Comparison of ENCODE assay signal across 23 cellular contexts in the genomic region with DNA sequence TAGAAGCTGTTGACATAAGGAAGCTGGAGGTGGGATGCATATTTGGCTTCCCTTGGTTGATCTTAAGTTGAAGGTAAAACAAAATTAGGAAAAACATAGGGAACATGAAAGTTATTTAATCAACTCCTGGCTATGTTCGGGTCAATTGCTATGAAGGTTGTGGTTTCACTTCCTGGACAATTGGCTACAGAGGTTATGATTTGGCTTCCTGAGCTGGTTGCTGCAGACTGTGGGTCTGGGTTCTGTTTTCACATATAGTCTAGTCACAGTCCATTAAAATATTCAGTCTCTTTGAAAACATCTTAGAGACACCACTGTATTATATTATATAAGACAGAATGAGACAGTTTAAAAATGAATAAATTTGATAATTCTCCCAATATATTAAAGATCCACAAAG.
DNase-seq lines count a peak whose midpoint lies in the region; TF ChIP-seq lines count a peak whose summit lies in the region.
"Had no signal": no experiment of that assay in that cellular context is flagged by ENCODE, and none has a peak within 500 bp of the region (broad histone marks: within the 10 kb centered on the region; RNA-seq: fewer than 3 reads in every experiment).

No MANE protein-coding gene starts in this region.

- H3K9me3 ChIP-seq in mammary epithelial cell (replicated peaks; ENCODE audit: insufficient read depth, low read length), result no peaks in the 10 kb centered on the region
- H3K9me3 ChIP-seq in breast epithelium, result no peaks in the 10 kb centered on the region
- H3K9me3 ChIP-seq in Loucy (ENCODE audit: insufficient read depth, low read depth, low read length), result no peaks in the 10 kb centered on the region
- H3K9me3 ChIP-seq: Caco-2, MG63, SK-N-SH had no signal

- BruUV-seq in mammary epithelial cell (replicated peaks; lab: Mats Ljungman, UMichigan), result no TSS peak

- H3K9me2 ChIP-seq in Loucy (replicated peaks; ENCODE audit: low read depth, low read length), result no peaks in the 10 kb centered on the region

- H3K4me1 ChIP-seq in mammary epithelial cell (ENCODE audit: insufficient read depth, low read length) (no peaks in the 10 kb centered on the region), breast epithelium (no peaks in the 10 kb centered on the region), Loucy (ENCODE audit: insufficient read depth, low read length, poor library complexity, severe bottlenecking) (peaks cover 9% of the 10 kb centered on the region)
- H3K4me1 ChIP-seq: Caco-2 had no signal

- H3K9ac ChIP-seq in mammary epithelial cell (ENCODE audit: insufficient read depth, low read length) (no peak overlapping the region), Loucy (ENCODE audit: low read depth, low read length, poor library complexity, severe bottlenecking) (no peak overlapping the region)
- H3K9ac ChIP-seq: SK-N-SH had no signal

- DNase-seq in mammary epithelial cell (no peak), breast epithelium (ENCODE audit: low spot score in 2 of 2) (no peak), RPMI8226 (peak; percentile 4), NCI-H526 treated with DMSO at 0.1 percent for 48 hours (lab: John Stamatoyannopoulos, UW) (no peak), COLO829 (ENCODE audit: low spot score) (no peak), NCI-H1417 (lab: John Stamatoyannopoulos, UW) (no peak)
- DNase-seq: C1 segment of cervical spinal cord; Caco-2; CD4-positive, alpha-beta memory T cell; DMS 273 treated with DMSO at 0.1 percent for 48 hours; MG63; NCI-H1092; NCI-H1436; NCI-H187; NCI-H2081 treated with DMSO at 0.1 percent for 48 hours; NCI-H2171; NCI-H345; NCI-H510A treated with DMSO at 0.1 percent for 48 hours; NCI-H748 treated with DMSO at 0.1 percent for 48 hours; SK-N-SH; T-helper 17 cell had no signal

- no peaks in the 10 kb centered on the region for H3K36me3 ChIP-seq in mammary epithelial cell (ENCODE audit: insufficient read depth, low read length)
- no peaks in the 10 kb centered on the region for H3K36me3 ChIP-seq in breast epithelium
- no peaks in the 10 kb centered on the region for H3K36me3 ChIP-seq in Loucy (ENCODE audit: insufficient read depth, low read length)
- H3K36me3 ChIP-seq: MG63 had no signal

- dilution Hi-C loops in mammary epithelial cell (cut with HindIII; ENCODE audit: low sequenced_read_pairs), result no loop called here

- no peak overlapping the region for H3K4me3 ChIP-seq in mammary epithelial cell (replicated peaks in 1 of 3; ENCODE audit: insufficient read depth in 1 of 3, low read depth in 2 of 3, low read length in 3 of 3)
- no peak overlapping the region for H3K4me3 ChIP-seq in breast epithelium
- no peak overlapping the region for H3K4me3 ChIP-seq in Loucy (ENCODE audit: low read length, poor library complexity, severe bottlenecking)
- H3K4me3 ChIP-seq: MG63 had no signal

- in situ Hi-C loops in mammary epithelial cell (cut with MboI; ENCODE audit: low sequenced_read_pairs in 2 of 2), result no loop called here

- H3K27me3 ChIP-seq in mammary epithelial cell (ENCODE audit: insufficient read depth, low read length) (no peaks in the 10 kb centered on the region), breast epithelium (no peaks in the 10 kb centered on the region), Loucy (ENCODE audit: insufficient read depth, low read length, poor library complexity, severe bottlenecking) (no peaks in the 10 kb centered on the region)
- H3K27me3 ChIP-seq: MG63 had no signal

- CTCF ChIA-PET in mammary epithelial cell (lab: Charles Lee; ENCODE audit: low non-redundant PET), result no interaction called here

- intact Hi-C loops in mammary epithelial cell (cut with micrococcal nuclease) (loop anchor here (10.0 kb wide), 1 partner anchor 170 kb away; no protein-coding TSS in a partner anchor), breast epithelium (cut with DNase I; ENCODE audit: low total_unique reads) (no loop called here)

- TF ChIP-seq CTCF in mammary epithelial cell (conservative IDR thresholded peaks at IDR 0.05 in 1 of 2, IDR thresholded peaks at IDR 0.05 in 1 of 2; ENCODE audit: extremely low read depth in 1 of 2, insufficient read depth in 1 of 2, low read depth in 1 of 2, low read length in 2 of 2) (no peak), breast epithelium (IDR thresholded peaks at IDR 0.05) (no peak), Loucy (conservative IDR thresholded peaks at IDR 0.05; ENCODE audit: low read length) (no peak)

- H3F3A ChIP-seq in Loucy (ENCODE audit: low read depth), result no peaks in the 10 kb centered on the region

- H3K4me2 ChIP-seq in mammary epithelial cell (ENCODE audit: insufficient read depth, low read depth, low read length), result no peak overlapping the region
- H3K4me2 ChIP-seq in Loucy (ENCODE audit: low read depth, low read length, poor library complexity, severe bottlenecking), result peak overlapping the region; percentile 40
- H3K4me2 ChIP-seq: SK-N-SH had no signal

- WGBS in mammary epithelial cell (ENCODE audit: low coverage, missing lambda C conversion rate), result 7% methylated on average over 1 of the region's 1 CpG

- peak overlapping the region; percentile 59 for H2AFZ ChIP-seq in mammary epithelial cell (ENCODE audit: low read depth, low read length)
- H2AFZ ChIP-seq in Loucy (ENCODE audit: low read length), result 0 out of 2 replicates have a peak overlapping the region, but pooled peaks have one; percentile 9

- H4K20me1 ChIP-seq in mammary epithelial cell (ENCODE audit: insufficient read depth, low read length), result no peaks in the 10 kb centered on the region
- H4K20me1 ChIP-seq in Loucy (ENCODE audit: insufficient read depth, low read length, poor library complexity, severe bottlenecking), result no peaks in the 10 kb centered on the region

- H3K27ac ChIP-seq in mammary epithelial cell (ENCODE audit: insufficient read depth, low read depth, low read length), result no peak overlapping the region
- no peak overlapping the region for H3K27ac ChIP-seq in breast epithelium
- H3K27ac ChIP-seq: HL-60 had no signal

- H3K79me2 ChIP-seq in mammary epithelial cell (ENCODE audit: insufficient read depth, low read length) (no peaks in the 10 kb centered on the region), Loucy (ENCODE audit: insufficient read depth, low read length) (no peaks in the 10 kb centered on the region)

- no peak for TF ChIP-seq POLR2A in breast epithelium (IDR thresholded peaks at IDR 0.05)
